In genomic region chr1:11685210-11685752, GRCh38 we compare ENCODE assay signal across 23 cellular contexts. TPM values are rescaled to one million over a fixed set of nuclear protein-coding genes. Genes with fewer than 3 reads are reported as not detected.
DNase-seq lines count a peak whose midpoint lies in the region; ATAC-seq and TF ChIP-seq lines count a peak whose summit lies in the region.
"Had no signal": no experiment of that assay in that cellular context is flagged by ENCODE, and none has a peak within 500 bp of the region (broad histone marks: within the 10 kb centered on the region; RNA-seq: fewer than 3 reads in every experiment).

No MANE protein-coding gene starts in this region.

- peaks cover 76% of the 10 kb centered on the region for H3K4me1 Mint-ChIP-seq in WTC11

- H3K9me3 Mint-ChIP-seq in WTC11: no peaks in the 10 kb centered on the region
- H3K9me3 Mint-ChIP-seq: IgD-negative memory B cell had no signal

- TF ChIP-seq CTCF in A673 (conservative IDR thresholded peaks at IDR 0.05; ENCODE audit: low read depth, low read length) (0 out of 2 replicates have a peak, but pooled peaks have one; percentile 32), HCT116 (IDR thresholded peaks at IDR 0.05 in 2 of 3, conservative IDR thresholded peaks at IDR 0.05 in 1 of 3; ENCODE audit: borderline replicate concordance in 1 of 3, insufficient read depth in 1 of 3, low read depth in 2 of 3, low read length in 2 of 3) (peak in 2 of 3 experiments; percentile 12 to 42; a peak in 2 of 6 replicates), WTC11 (IDR thresholded peaks at IDR 0.05) (no peak)

- no peaks in the 10 kb centered on the region for H3K9me3 ChIP-seq in A673 (ENCODE audit: low read depth, low read length, poor library complexity, severe bottlenecking)
- H3K9me3 ChIP-seq in HCT116 (ENCODE audit: control insufficient read depth in 1 of 2, insufficient read depth in 1 of 2, low read depth in 1 of 2, low read length in 2 of 2): no peaks in the 10 kb centered on the region
- H3K9me3 ChIP-seq: BE2C, SK-N-SH had no signal

- no peak for ATAC-seq in HCT116
- no peak for ATAC-seq in WTC11
- ATAC-seq in GM18873 (IDR thresholded peaks at IDR 0.05; ENCODE audit: low FRiP score, unreplicated experiment): no peak
- ATAC-seq: GM12878 had no signal

- RAD21 ChIA-PET in HCT116 (lab: Charles Lee; ENCODE audit: low non-redundant PET in 1 of 2, low total read pairs in 2 of 2, uncharacterized antibody in 2 of 2, unreplicated experiment in 2 of 2): no interaction called here

- H3K36me3 ChIP-seq in A673 (ENCODE audit: insufficient read depth, low read length, poor library complexity, severe bottlenecking) (no peaks in the 10 kb centered on the region), HCT116 (ENCODE audit: control insufficient read depth in 1 of 2, insufficient read depth in 2 of 2, low read length in 2 of 2) (no peaks in the 10 kb centered on the region)
- H3K36me3 ChIP-seq: BE2C had no signal

- H3K4me3 Mint-ChIP-seq in WTC11: peak overlapping the region; percentile 27
- H3K4me3 Mint-ChIP-seq: CD4-positive, alpha-beta memory T cell had no signal

- intact Hi-C loops in A673 (cut with micrococcal nuclease; ENCODE audit: unreplicated experiment): no loop called here
- intact Hi-C loops in HCT116 (cut with micrococcal nuclease): no loop called here

- CTCF ChIA-PET in A673 (lab: Charles Lee) (no interaction called here), HCT116 (lab: Charles Lee) (no interaction called here), WTC11 (lab: Charles Lee) (interaction anchor here (0.8 to 1.5 kb wide), 6 partner anchors 20 to 118 kb away, joined by 3 to 9 read pairs (median 4); partner anchors contain the start of gene FBXO6)

- H3K27ac Mint-ChIP-seq in WTC11: peak overlapping the region; percentile 91
- H3K27ac Mint-ChIP-seq: CD4-positive, alpha-beta memory T cell; IgD-negative memory B cell had no signal

- no peaks in the 10 kb centered on the region for H3K27me3 Mint-ChIP-seq in WTC11 (ENCODE audit: low read depth)

- H3K27ac ChIP-seq in A673 (ENCODE audit: low read depth, low read length, poor library complexity, severe bottlenecking): no peak overlapping the region
- H3K27ac ChIP-seq in HCT116 (ENCODE audit: low read depth, low read length): no peak overlapping the region

- DNase-seq in A673 (ENCODE audit: low spot score) (no peak), HCT116 (ENCODE audit: low read depth, low spot score) (no peak), WTC11 (ENCODE audit: low spot score) (no peak)
- no peak for DNase-seq in stimulated activated CD8-positive, alpha-beta memory T cell treated with anti-CD3 and anti-CD28 coated beads, Interleukin-4, amount 100 ng/mL, for 48 hours
- DNase-seq in stimulated activated CD4-positive, alpha-beta T cell treated with anti-CD3 and anti-CD28 coated beads, Interleukin-4, amount 100 ng/mL, for 1 hour: no peak
- DNase-seq: 8988T; BE2C; CD4-positive, alpha-beta memory T cell; DMS153; GF-D8; H7; NCI-H1105 treated with DMSO at 0.1 percent for 48 hours; NCI-H1694; NCI-H2081 treated with DMSO at 0.1 percent for 48 hours; NCI-H748 treated with DMSO at 0.1 percent for 48 hours; NK-92 treated with Interleukin-12 subunit alpha and Interleukin-12 subunit beta, amount 100 ng/mL, for 24 hours; OCI-M1; SHP77; SK-N-SH had no signal

- H3K4me3 ChIP-seq in A673 (ENCODE audit: low read depth, low read length, poor library complexity, severe bottlenecking): no peak overlapping the region
- H3K4me3 ChIP-seq in HCT116 (replicated peaks in 1 of 2; ENCODE audit: low read depth in 1 of 2, low read length in 2 of 2): no peak overlapping the region
- H3K4me3 ChIP-seq: GM12878 had no signal

- peaks cover 53% of the 10 kb centered on the region for H3K4me1 ChIP-seq in A673 (ENCODE audit: insufficient read depth, low read length, poor library complexity, severe bottlenecking)
- peaks cover 22 to 24% of the 10 kb centered on the region in 2 experiments for H3K4me1 ChIP-seq in HCT116 (ENCODE audit: control insufficient read depth in 1 of 2, insufficient read depth in 2 of 2, low read length in 2 of 2)

- no peaks in the 10 kb centered on the region for H4K20me1 ChIP-seq in HCT116 (ENCODE audit: insufficient read depth)

- H2AFZ ChIP-seq in HCT116 (ENCODE audit: low read depth, low read length, poor library complexity, severe bottlenecking): no peak overlapping the region

- no peak for TF ChIP-seq POLR2A in HCT116 (IDR thresholded peaks at IDR 0.05; ENCODE audit: borderline replicate concordance, extremely low read depth, insufficient read depth, insufficient read length)

- H3K36me3 Mint-ChIP-seq in WTC11: peaks cover 13% of the 10 kb centered on the region
- H3K36me3 Mint-ChIP-seq: IgD-negative memory B cell had no signal

- H3K27me3 ChIP-seq in A673 (replicated peaks; ENCODE audit: insufficient read depth, low read depth, low read length, poor library complexity) (no peaks in the 10 kb centered on the region), HCT116 (ENCODE audit: insufficient read depth, low read length) (no peaks in the 10 kb centered on the region)

- peaks cover 4% of the 10 kb centered on the region; the same call in 1 of the 2 replicates for H3K79me2 ChIP-seq in HCT116 (ENCODE audit: insufficient read depth, low read length)

- no TSS peak for BruUV-seq in A673 (replicated peaks; lab: Mats Ljungman, UMichigan)
- no TSS peak for BruUV-seq in HCT116 (replicated peaks; lab: Mats Ljungman, UMichigan)

- POLR2A ChIA-PET in A673 (lab: Charles Lee; ENCODE audit: low non-redundant PET): no interaction called here
- POLR2A ChIA-PET in HCT116 (lab: Charles Lee): interaction anchor here (1.1 kb wide), 1 partner anchor 21 kb away, joined by 4 read pairs; the partner anchor contains the start of gene FBXO6
- POLR2A ChIA-PET in WTC11 (lab: Charles Lee): interaction anchor here (0.7 to 0.8 kb wide), 2 partner anchors 12 to 51 kb away, joined by 3 read pairs; partner anchors contain the start of gene AGTRAP

- no peak overlapping the region for H3K9ac ChIP-seq in HCT116 (ENCODE audit: low read length)
- H3K9ac ChIP-seq: SK-N-SH had no signal

- no peaks in the 10 kb centered on the region for H3K9me2 ChIP-seq in HCT116 (ENCODE audit: insufficient read depth)
- H3K9me2 ChIP-seq: SK-N-SH had no signal

- no peak for TF ChIP-seq RAD21 in HCT116 (IDR thresholded peaks at IDR 0.05; ENCODE audit: low read depth)

- H3K4me2 ChIP-seq in HCT116 (ENCODE audit: low read length): no peak overlapping the region
- H3K4me2 ChIP-seq: SK-N-SH had no signal

TF ChIP-seq in HCT116, 20 proteins besides CTCF, POLR2A, EP300 and RAD21:
- TF ChIP-seq CEBPB (IDR thresholded peaks at IDR 0.05; ENCODE audit: low read depth) (no peak), ZBTB33 (IDR thresholded peaks at IDR 0.05; ENCODE audit: extremely low read depth, insufficient replicate concordance, low read length) (no peak), SIN3A (IDR thresholded peaks at IDR 0.05; ENCODE audit: low read depth) (no peak), EGR1 (IDR thresholded peaks at IDR 0.05; ENCODE audit: low read depth) (no peak)

TF ChIP-seq in WTC11, 78 proteins besides CTCF, POLR2A, EP300 and RAD21 (continues in another document):
- TF ChIP-seq E2F5 (CRISPR knock-in tag; IDR thresholded peaks at IDR 0.05): no peak
- no peak for TF ChIP-seq ZNF416 (CRISPR knock-in tag; IDR thresholded peaks at IDR 0.05)
- TF ChIP-seq SMAD4 (CRISPR knock-in tag; IDR thresholded peaks at IDR 0.05): no peak
- no peak for TF ChIP-seq CBFB (CRISPR knock-in tag; IDR thresholded peaks at IDR 0.05; ENCODE audit: low read depth)
- no peak for TF ChIP-seq CREM (CRISPR knock-in tag; IDR thresholded peaks at IDR 0.05)
- no peak for TF ChIP-seq ZNF317 (CRISPR knock-in tag; IDR thresholded peaks at IDR 0.05; ENCODE audit: borderline replicate concordance, low read depth)

RNA-seq across cellular contexts. Expression of gene MAD2L2, which starts 4.3 kb away (rescaled TPM):
- total RNA-seq in A673 (2021): 134 and 155 TPM in 2 replicates
- 93.8 TPM for total RNA-seq in HCT116 (2021; ENCODE audit: unreplicated experiment)
- 153 and 176 TPM in 2 replicates for polyA plus RNA-seq in HCT116 (2012)
- total RNA-seq in WTC11 (2021): 283 to 312 TPM (median 305 TPM) in 3 replicates

RNA-seq across cellular contexts. Expression of gene DRAXIN, which starts 6.2 kb away (rescaled TPM):
- 5.5 and 6.7 TPM in 2 replicates for total RNA-seq in A673 (2021)
- 0.47 TPM for total RNA-seq in HCT116 (2021; ENCODE audit: unreplicated experiment)
- polyA plus RNA-seq in HCT116 (2012): 0.20 and 0.30 TPM in 2 replicates
- total RNA-seq in WTC11 (2021): 12.0 to 13.4 TPM (median 13.3 TPM) in 3 replicates
- total RNA-seq: HT-29 had no signal

RNA-seq across cellular contexts. Expression of gene FBXO6, which starts 21.3 kb away (rescaled TPM):
- total RNA-seq in A673 (2021): 2.6 and 4.5 TPM in 2 replicates
- 22.8 TPM for total RNA-seq in HCT116 (2021; ENCODE audit: unreplicated experiment)
- 28.7 and 30.6 TPM in 2 replicates for polyA plus RNA-seq in HCT116 (2012)
- 0.74 to 1.3 TPM (median 1.1 TPM) in 3 replicates for total RNA-seq in WTC11 (2021)
- total RNA-seq: HT-29 had no signal

RNA-seq across cellular contexts. Expression of gene FBXO44, which starts 30.6 kb away (rescaled TPM):
- total RNA-seq in A673 (2021) (19.3 and 28.2 TPM in 2 replicates), HCT116 (2021; ENCODE audit: unreplicated experiment) (60.9 TPM), WTC11 (2021) (34.9 to 45.6 TPM (median 40.6 TPM) in 3 replicates)
- 51.1 and 54.2 TPM in 2 replicates for polyA plus RNA-seq in HCT116 (2012)

RNA-seq across cellular contexts. Expression of gene FBXO2, which starts 31.1 kb away (rescaled TPM):
- total RNA-seq in A673 (2021): 0.61 TPM in 1 of 2 replicates, not detected in the other
- 81.1 TPM for total RNA-seq in HCT116 (2021; ENCODE audit: unreplicated experiment)
- polyA plus RNA-seq in HCT116 (2012): 111 and 154 TPM in 2 replicates
- 58.2 to 68.2 TPM (median 63.7 TPM) in 3 replicates for total RNA-seq in WTC11 (2021)
- total RNA-seq: HT-29 had no signal
